Comparison of ENCODE assay signal across 7 cellular contexts in genomic region chr18:52339891-52340371, GRCh38.
DNase-seq lines count a peak whose midpoint lies in the region; ATAC-seq, FAIRE-seq and TF ChIP-seq lines count a peak whose summit lies in the region.

Gene DCC (plus strand): TSS chr18:52340197. CDS start chr18:52340788, 591 bp downstream.

- no peak for TF ChIP-seq CTCF in coronary artery (IDR thresholded peaks at IDR 0.05)
- TF ChIP-seq CTCF in GM20000 (IDR thresholded peaks at IDR 0.05; ENCODE audit: extremely low read depth, missing control alignments), result no peak

- DNase-seq in NCI-H345 treated with DMSO at 0.1 percent for 48 hours (lab: John Stamatoyannopoulos, UW; ENCODE audit: unreplicated experiment), result peak; percentile 46
- no peak for DNase-seq in coronary artery (ENCODE audit: low spot score)
- peak; percentile 73 for DNase-seq in midbrain (lab: John Stamatoyannopoulos, UW)
- DNase-seq in H54 (ENCODE audit: insufficient read length, low spot score), result no peak
- DNase-seq in GM20000 (ENCODE audit: low spot score), result no peak

- ATAC-seq in GM19468 (IDR thresholded peaks at IDR 0.05; ENCODE audit: extremely low read depth, unreplicated experiment) (peak; percentile 32), GM18519 (IDR thresholded peaks at IDR 0.05; ENCODE audit: low FRiP score, unreplicated experiment) (no peak)

- no peak for TF ChIP-seq POLR2A in H54 (IDR thresholded peaks at IDR 0.05; ENCODE audit: low read depth, low read length)

- no peak within 1 kb of the TSS for H3K27ac ChIP-seq in coronary artery

- no peak for FAIRE-seq in H54 (lab: Jason Lieb, UNC)

- peak within 1 kb of the TSS; percentile 58 for H3K4me3 ChIP-seq in coronary artery

Comparison
In these comparisons a context has a peak if more than half of its experiments do, and no peak if none do; other contexts are left out.
1. DNase-seq: peak in NCI-H345 treated with DMSO at 0.1 percent for 48 hours (single experiment) and midbrain (single experiment); none in coronary artery (single experiment), H54 (single experiment) and GM20000 (single experiment).